In the genomic region with DNA sequence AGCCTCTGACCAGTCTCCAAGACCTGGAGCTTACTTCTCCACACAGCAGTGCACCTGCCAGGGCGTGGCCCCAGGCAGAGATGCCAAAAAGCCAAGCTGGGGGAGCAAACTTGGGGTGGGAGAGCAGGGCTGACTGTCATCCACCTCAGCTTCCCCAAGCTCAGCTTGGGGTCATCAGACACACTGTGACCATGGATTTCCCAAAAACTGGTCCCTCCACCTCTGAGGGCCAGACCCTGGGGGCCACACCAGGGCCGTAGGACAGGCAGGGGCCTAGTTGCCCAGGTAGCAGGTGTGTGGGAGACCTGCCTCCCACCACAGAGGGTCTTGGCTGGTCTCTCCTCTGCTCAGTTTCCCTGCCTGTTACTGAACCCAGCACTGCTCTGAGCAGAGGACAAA, we compare ENCODE assay signal across 8 cellular contexts. TPM values are rescaled to one million over a fixed set of nuclear protein-coding genes. Genes with fewer than 3 reads are reported as not detected.
A peak's percentile ranks its signal among the peaks of the same experiment; 100 is the strongest.
DNase-seq lines count a peak whose midpoint lies in the region; ATAC-seq and TF ChIP-seq lines count a peak whose summit lies in the region.

No MANE protein-coding gene starts in this region.

- no peaks in the 10 kb centered on the region for H3K9me3 ChIP-seq in mesodermal cell (ENCODE audit: control insufficient read depth, low read length)

- H3K4me3 Mint-ChIP-seq in activated naive CD4-positive, alpha-beta T cell treated with anti-CD3 and anti-CD28 coated beads for 36 hours: peak overlapping the region; percentile 39
- H3K4me3 Mint-ChIP-seq in chondrocyte (ENCODE audit: unreplicated experiment) (peak overlapping the region; percentile 69), type B pancreatic cell (peak overlapping the region; percentile 88)

- 70 to 100% methylated on average over 1 to 2 of the region's 2 CpGs for WGBS in mesodermal cell (ENCODE audit: insufficient coverage in 2 of 2), 2 experiments

- H3K4me1 ChIP-seq in mesodermal cell (ENCODE audit: control insufficient read depth, insufficient read depth, low read length, poor library complexity, severe bottlenecking): peaks cover 19% of the 10 kb centered on the region

- ATAC-seq in HG03460 (IDR thresholded peaks at IDR 0.05; ENCODE audit: unreplicated experiment): no peak
- no peak for ATAC-seq in GM21390 (IDR thresholded peaks at IDR 0.05; ENCODE audit: unreplicated experiment)
- ATAC-seq in GM21447 (IDR thresholded peaks at IDR 0.05; ENCODE audit: unreplicated experiment): no peak

- H3K27ac Mint-ChIP-seq in activated naive CD4-positive, alpha-beta T cell treated with anti-CD3 and anti-CD28 coated beads for 36 hours: no peak overlapping the region
- H3K27ac Mint-ChIP-seq in chondrocyte (ENCODE audit: unreplicated experiment): no peak overlapping the region
- H3K27ac Mint-ChIP-seq in type B pancreatic cell: peak overlapping the region; percentile 64

- H3K4me3 ChIP-seq in mesodermal cell (ENCODE audit: extremely low read depth, insufficient read depth, low read length, poor library complexity, severe bottlenecking): peak overlapping the region; percentile 58

- intact Hi-C loops in activated naive CD4-positive, alpha-beta T cell treated with anti-CD3 and anti-CD28 coated beads for 36 hours (cut with micrococcal nuclease): no loop called here

- CTCF ChIA-PET in activated naive CD4-positive, alpha-beta T cell treated with anti-CD3 and anti-CD28 coated beads for 36 hours (lab: Charles Lee): interaction anchor here (1.1 kb wide), 1 partner anchor 143 kb away, joined by 4 read pairs; no protein-coding TSS in a partner anchor

- H3K27ac ChIP-seq in mesodermal cell (ENCODE audit: low read depth, low read length, severe bottlenecking): no peak overlapping the region

- TF ChIP-seq CTCF in chondrocyte (IDR thresholded peaks at IDR 0.05): no peak
- no peak for TF ChIP-seq CTCF in type B pancreatic cell (conservative IDR thresholded peaks at IDR 0.05)

- no peaks in the 10 kb centered on the region for H3K27me3 Mint-ChIP-seq in activated naive CD4-positive, alpha-beta T cell treated with anti-CD3 and anti-CD28 coated beads for 36 hours (ENCODE audit: low read depth)
- H3K27me3 Mint-ChIP-seq in chondrocyte (ENCODE audit: low read depth): no peaks in the 10 kb centered on the region
- no peaks in the 10 kb centered on the region for H3K27me3 Mint-ChIP-seq in type B pancreatic cell

- H3K36me3 ChIP-seq in mesodermal cell (ENCODE audit: control insufficient read depth, insufficient read depth, low read length): peaks cover 2% of the 10 kb centered on the region

- DNase-seq in activated naive CD4-positive, alpha-beta T cell treated with anti-CD3 and anti-CD28 coated beads for 36 hours: no peak
- DNase-seq in activated naive CD4-positive, alpha-beta T cell treated with anti-CD3 and anti-CD28 coated beads, Interleukin-2, amount 50 U/mL, for 16 hours: no peak
- peak; percentile 61 for DNase-seq in chondrocyte (ENCODE audit: low spot score)
- no peak for DNase-seq in type B pancreatic cell (ENCODE audit: extremely low spot score, unreplicated experiment)

- no peaks in the 10 kb centered on the region for H3K4me1 Mint-ChIP-seq in activated naive CD4-positive, alpha-beta T cell treated with anti-CD3 and anti-CD28 coated beads for 36 hours (ENCODE audit: low read depth)
- H3K4me1 Mint-ChIP-seq in chondrocyte (ENCODE audit: low read depth) (peaks cover 34% of the 10 kb centered on the region), type B pancreatic cell (ENCODE audit: unreplicated experiment) (no peaks in the 10 kb centered on the region)

- no peaks in the 10 kb centered on the region for H3K9me3 Mint-ChIP-seq in activated naive CD4-positive, alpha-beta T cell treated with anti-CD3 and anti-CD28 coated beads for 36 hours
- H3K9me3 Mint-ChIP-seq in chondrocyte (ENCODE audit: low read depth): no peaks in the 10 kb centered on the region
- no peaks in the 10 kb centered on the region for H3K9me3 Mint-ChIP-seq in type B pancreatic cell

- no peaks in the 10 kb centered on the region for H3K36me3 Mint-ChIP-seq in activated naive CD4-positive, alpha-beta T cell treated with anti-CD3 and anti-CD28 coated beads for 36 hours (ENCODE audit: low read depth)
- H3K36me3 Mint-ChIP-seq in chondrocyte (ENCODE audit: low read depth) (no peaks in the 10 kb centered on the region), type B pancreatic cell (no peaks in the 10 kb centered on the region)

RNA-seq across cellular contexts. Expression of gene ARVCF, which starts 30.6 kb away (rescaled TPM):
- total RNA-seq in activated naive CD4-positive, alpha-beta T cell treated with anti-CD3 and anti-CD28 coated beads for 36 hours: 1 to 10 TPM; 2.0 to 2.6 TPM
- 15.2 to 24.2 TPM (median 21.5 TPM) in 3 replicates for total RNA-seq in chondrocyte
- polyA plus RNA-seq in mesodermal cell (2013, experiment 1 of 2): 22.2 TPM
- polyA plus RNA-seq in mesodermal cell (2013, experiment 2 of 2): 14.4 TPM
- total RNA-seq in type B pancreatic cell (ENCODE audit: low replicate concordance): 40.8 and 55.3 TPM in 2 replicates

RNA-seq across cellular contexts. Expression of gene TANGO2, which starts 34.9 kb away (rescaled TPM):
- 10 to 100 TPM; 16.0 to 19.0 TPM for total RNA-seq in activated naive CD4-positive, alpha-beta T cell treated with anti-CD3 and anti-CD28 coated beads for 36 hours
- total RNA-seq in chondrocyte: 21.7 to 30.4 TPM (median 30.1 TPM) in 3 replicates
- 14.7 TPM for polyA plus RNA-seq in mesodermal cell (2013, experiment 1 of 2)
- polyA plus RNA-seq in mesodermal cell (2013, experiment 2 of 2): 9.2 TPM
- total RNA-seq in type B pancreatic cell (ENCODE audit: low replicate concordance): 17.4 and 32.1 TPM in 2 replicates

RNA-seq across cellular contexts. Expression of gene TXNRD2, which starts 44.4 kb away (rescaled TPM):
- total RNA-seq in activated naive CD4-positive, alpha-beta T cell treated with anti-CD3 and anti-CD28 coated beads for 36 hours: 10 to 100 TPM; 22.9 to 23.6 TPM
- total RNA-seq in chondrocyte (12.5 to 15.8 TPM (median 14.1 TPM) in 3 replicates), type B pancreatic cell (ENCODE audit: low replicate concordance) (13.2 and 25.1 TPM in 2 replicates)
- polyA plus RNA-seq in mesodermal cell (2013, experiment 1 of 2): 10.9 TPM
- 9.3 TPM for polyA plus RNA-seq in mesodermal cell (2013, experiment 2 of 2)

RNA-seq across cellular contexts. Expression of gene COMT, which starts 44.4 kb away (rescaled TPM):
- 10 to 100 TPM; 53.7 to 56.8 TPM for total RNA-seq in activated naive CD4-positive, alpha-beta T cell treated with anti-CD3 and anti-CD28 coated beads for 36 hours
- 66.6 to 186 TPM (median 177 TPM) in 3 replicates for total RNA-seq in chondrocyte
- 94.8 TPM for polyA plus RNA-seq in mesodermal cell (2013, experiment 1 of 2)
- polyA plus RNA-seq in mesodermal cell (2013, experiment 2 of 2): 77.3 TPM
- total RNA-seq in type B pancreatic cell (ENCODE audit: low replicate concordance): 87.2 and 87.4 TPM in 2 replicates
